In the genomic region with DNA sequence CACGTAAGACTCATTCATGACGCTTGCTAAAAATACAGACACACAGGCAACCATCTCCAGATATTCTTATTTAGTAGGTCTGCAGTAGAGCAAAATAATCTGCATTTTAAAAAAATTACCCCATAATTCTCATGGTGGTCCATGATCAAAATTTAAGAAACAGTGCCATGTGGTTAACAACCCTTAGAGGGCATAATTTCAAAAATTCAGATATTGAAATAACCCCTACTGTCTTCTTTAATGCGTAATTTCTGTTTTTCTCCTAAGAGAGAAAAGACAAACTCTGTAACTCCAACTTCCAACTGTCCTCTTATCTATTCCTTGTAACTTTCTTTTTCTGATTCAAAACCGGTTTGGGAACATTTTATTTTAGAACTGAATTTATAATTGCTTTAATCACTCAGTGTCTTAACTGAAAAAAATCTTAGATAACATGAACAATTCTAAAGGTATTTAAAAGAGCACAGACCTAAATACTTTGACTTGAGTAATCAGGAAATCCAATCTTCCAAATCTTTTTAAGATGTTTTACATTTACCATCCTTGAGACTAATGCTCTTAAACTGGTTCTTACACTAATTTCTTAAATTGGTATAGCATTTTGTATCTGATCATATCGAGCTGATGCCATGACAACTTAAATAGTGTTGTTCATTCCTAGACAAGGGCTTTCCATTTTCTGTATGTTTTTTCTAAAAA, we compare ENCODE assay signal across 1 cellular context.
TF ChIP-seq lines count a peak whose summit lies in the region.

No MANE protein-coding gene starts in this region.

TF ChIP-seq in HepG2, 621 proteins besides CTCF, POLR2A, EP300 and RAD21 (continued from another document):
- TF ChIP-seq, protein P1, sequence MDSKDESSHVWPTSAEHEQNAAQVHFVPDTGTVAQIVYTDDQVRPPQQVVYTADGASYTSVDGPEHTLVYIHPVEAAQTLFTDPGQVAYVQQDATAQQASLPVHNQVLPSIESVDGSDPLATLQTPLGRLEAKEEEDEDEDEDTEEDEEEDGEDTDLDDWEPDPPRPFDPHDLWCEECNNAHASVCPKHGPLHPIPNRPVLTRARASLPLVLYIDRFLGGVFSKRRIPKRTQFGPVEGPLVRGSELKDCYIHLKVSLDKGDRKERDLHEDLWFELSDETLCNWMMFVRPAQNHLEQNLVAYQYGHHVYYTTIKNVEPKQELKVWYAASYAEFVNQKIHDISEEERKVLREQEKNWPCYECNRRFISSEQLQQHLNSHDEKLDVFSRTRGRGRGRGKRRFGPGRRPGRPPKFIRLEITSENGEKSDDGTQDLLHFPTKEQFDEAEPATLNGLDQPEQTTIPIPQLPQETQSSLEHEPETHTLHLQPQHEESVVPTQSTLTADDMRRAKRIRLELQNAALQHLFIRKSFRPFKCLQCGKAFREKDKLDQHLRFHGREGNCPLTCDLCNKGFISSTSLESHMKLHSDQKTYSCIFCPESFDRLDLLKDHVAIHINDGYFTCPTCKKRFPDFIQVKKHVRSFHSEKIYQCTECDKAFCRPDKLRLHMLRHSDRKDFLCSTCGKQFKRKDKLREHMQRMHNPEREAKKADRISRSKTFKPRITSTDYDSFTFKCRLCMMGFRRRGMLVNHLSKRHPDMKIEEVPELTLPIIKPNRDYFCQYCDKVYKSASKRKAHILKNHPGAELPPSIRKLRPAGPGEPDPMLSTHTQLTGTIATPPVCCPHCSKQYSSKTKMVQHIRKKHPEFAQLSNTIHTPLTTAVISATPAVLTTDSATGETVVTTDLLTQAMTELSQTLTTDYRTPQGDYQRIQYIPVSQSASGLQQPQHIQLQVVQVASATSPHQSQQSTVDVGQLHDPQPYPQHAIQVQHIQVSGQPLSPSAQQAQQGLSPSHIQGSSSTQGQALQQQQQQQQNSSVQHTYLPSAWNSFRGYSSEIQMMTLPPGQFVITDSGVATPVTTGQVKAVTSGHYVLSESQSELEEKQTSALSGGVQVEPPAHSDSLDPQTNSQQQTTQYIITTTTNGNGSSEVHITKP (CRISPR knock-in tag; IDR thresholded peaks at IDR 0.05; ENCODE audit: low read depth) = no peak
- TF ChIP-seq RFX3 (CRISPR knock-in tag; IDR thresholded peaks at IDR 0.05) = no peak
- no peak for TF ChIP-seq ZNF496 (CRISPR knock-in tag; IDR thresholded peaks at IDR 0.05; ENCODE audit: insufficient replicate concordance)
- no peak for TF ChIP-seq ZBTB21 (CRISPR knock-in tag; IDR thresholded peaks at IDR 0.05)
- TF ChIP-seq ZNF138 (CRISPR knock-in tag; IDR thresholded peaks at IDR 0.05; ENCODE audit: low read depth) = no peak
- no peak for TF ChIP-seq ZZZ3 (CRISPR knock-in tag; IDR thresholded peaks at IDR 0.05; ENCODE audit: borderline replicate concordance)
- no peak for TF ChIP-seq ZNF263 (CRISPR knock-in tag; IDR thresholded peaks at IDR 0.05)
- no peak for TF ChIP-seq RBM39 (IDR thresholded peaks at IDR 0.05; ENCODE audit: low read depth, low read length, poor library complexity, severe bottlenecking)
- TF ChIP-seq ZNF446 (CRISPR knock-in tag; IDR thresholded peaks at IDR 0.05) = no peak
- TF ChIP-seq ZNF781 (CRISPR knock-in tag; IDR thresholded peaks at IDR 0.05; ENCODE audit: borderline replicate concordance, not compliant biosample characterization) = no peak
- TF ChIP-seq, protein P2, sequence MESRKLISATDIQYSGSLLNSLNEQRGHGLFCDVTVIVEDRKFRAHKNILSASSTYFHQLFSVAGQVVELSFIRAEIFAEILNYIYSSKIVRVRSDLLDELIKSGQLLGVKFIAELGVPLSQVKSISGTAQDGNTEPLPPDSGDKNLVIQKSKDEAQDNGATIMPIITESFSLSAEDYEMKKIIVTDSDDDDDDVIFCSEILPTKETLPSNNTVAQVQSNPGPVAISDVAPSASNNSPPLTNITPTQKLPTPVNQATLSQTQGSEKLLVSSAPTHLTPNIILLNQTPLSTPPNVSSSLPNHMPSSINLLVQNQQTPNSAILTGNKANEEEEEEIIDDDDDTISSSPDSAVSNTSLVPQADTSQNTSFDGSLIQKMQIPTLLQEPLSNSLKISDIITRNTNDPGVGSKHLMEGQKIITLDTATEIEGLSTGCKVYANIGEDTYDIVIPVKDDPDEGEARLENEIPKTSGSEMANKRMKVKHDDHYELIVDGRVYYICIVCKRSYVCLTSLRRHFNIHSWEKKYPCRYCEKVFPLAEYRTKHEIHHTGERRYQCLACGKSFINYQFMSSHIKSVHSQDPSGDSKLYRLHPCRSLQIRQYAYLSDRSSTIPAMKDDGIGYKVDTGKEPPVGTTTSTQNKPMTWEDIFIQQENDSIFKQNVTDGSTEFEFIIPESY (CRISPR knock-in tag; IDR thresholded peaks at IDR 0.05) = no peak
- TF ChIP-seq CENPX (CRISPR knock-in tag; IDR thresholded peaks at IDR 0.05) = no peak
- no peak for TF ChIP-seq KMT2A (CRISPR knock-in tag; IDR thresholded peaks at IDR 0.05)
- no peak for TF ChIP-seq ZFP36L1 (CRISPR knock-in tag; IDR thresholded peaks at IDR 0.05)
- TF ChIP-seq, protein P3, sequence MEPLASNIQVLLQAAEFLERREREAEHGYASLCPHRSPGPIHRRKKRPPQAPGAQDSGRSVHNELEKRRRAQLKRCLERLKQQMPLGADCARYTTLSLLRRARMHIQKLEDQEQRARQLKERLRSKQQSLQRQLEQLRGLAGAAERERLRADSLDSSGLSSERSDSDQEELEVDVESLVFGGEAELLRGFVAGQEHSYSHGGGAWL (CRISPR knock-in tag; IDR thresholded peaks at IDR 0.05) = no peak
TF ChIP-seq in HepG2: peak in this region for 0.
